11 cellular contexts compared by ENCODE assay signal in the genomic region with DNA sequence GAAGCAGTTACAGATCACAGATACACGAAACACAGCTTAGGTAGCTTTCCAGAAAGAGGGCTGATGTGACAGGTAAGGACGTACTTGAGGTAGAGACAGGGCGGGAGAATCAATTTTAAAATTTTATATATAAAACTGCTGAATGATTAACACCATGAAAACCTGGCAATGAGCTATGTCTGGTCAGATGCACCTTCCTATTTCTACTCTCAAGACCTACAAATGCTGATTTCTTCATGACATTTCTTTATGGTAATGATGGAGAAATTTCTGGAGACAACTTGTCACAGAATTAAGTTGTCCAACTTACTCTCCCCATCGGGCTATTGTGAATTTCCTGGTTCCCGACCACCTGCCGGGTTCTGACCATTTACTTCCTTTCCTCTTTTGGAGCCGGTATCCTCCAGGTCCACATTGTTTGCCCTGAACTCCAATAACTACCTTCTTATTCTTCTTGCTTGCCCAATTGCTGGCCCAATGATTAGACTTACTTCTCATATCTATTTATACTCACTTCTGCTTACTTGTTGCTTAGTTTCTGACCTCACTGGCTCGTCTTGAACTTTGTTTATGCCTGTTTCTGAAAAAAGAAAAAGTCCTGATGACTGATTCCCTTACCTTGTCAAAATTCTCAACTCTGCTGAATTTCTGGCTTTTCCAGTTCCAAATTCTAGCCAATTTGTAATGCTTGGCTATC. TPM values are rescaled to one million over a fixed set of nuclear protein-coding genes. Genes with fewer than 3 reads are reported as not detected.
DNase-seq lines count a peak whose midpoint lies in the region; ATAC-seq lines count a peak whose summit lies in the region.
"Had no signal": no experiment of that assay in that cellular context is flagged by ENCODE, and none has a peak within 500 bp of the region (broad histone marks: within the 10 kb centered on the region; RNA-seq: fewer than 3 reads in every experiment).

No MANE protein-coding gene starts in this region.

- no peaks in the 10 kb centered on the region for H3K36me3 Mint-ChIP-seq in activated T-helper 17 cell treated with anti-CD3 and anti-CD28 coated beads, Interleukin-2, amount 50 U/mL, for 72 hours (ENCODE audit: low read depth)

- ATAC-seq in GM19023 (IDR thresholded peaks at IDR 0.05; ENCODE audit: unreplicated experiment) (peak; percentile 93), HG02759 (IDR thresholded peaks at IDR 0.05; ENCODE audit: unreplicated experiment) (peak; percentile 89), sciatic nerve (peak; percentile 56)
- ATAC-seq in activated T-helper 17 cell treated with anti-CD3 and anti-CD28 coated beads, Interleukin-2, amount 50 U/mL, for 72 hours (replicated peaks) = no peak

- H3K27me3 Mint-ChIP-seq in activated T-helper 17 cell treated with anti-CD3 and anti-CD28 coated beads, Interleukin-2, amount 50 U/mL, for 72 hours = no peaks in the 10 kb centered on the region
- H3K27me3 Mint-ChIP-seq: activated naive CD8-positive, alpha-beta T cell had no signal

- H3K4me3 ChIP-seq in Karpas-422 (ENCODE audit: low read length) (peak overlapping the region; percentile 22; the same call in 1 of the 2 replicates), HAP-1 (no peak overlapping the region)
- H3K4me3 ChIP-seq: SK-N-MC had no signal

- H3K79me2 ChIP-seq in Karpas-422 (ENCODE audit: low read length) = no peaks in the 10 kb centered on the region

- no peaks in the 10 kb centered on the region for H3K27me3 ChIP-seq in Karpas-422 (ENCODE audit: low read length)
- no peaks in the 10 kb centered on the region for H3K27me3 ChIP-seq in HAP-1 (ENCODE audit: low read depth)

- H3K4me2 ChIP-seq in Karpas-422 (ENCODE audit: low read depth, low read length, poor library complexity, severe bottlenecking) = peak overlapping the region; percentile 29

- no peaks in the 10 kb centered on the region for H3K9me2 ChIP-seq in Karpas-422 (replicated peaks; ENCODE audit: insufficient read depth, low read length)

- in situ Hi-C loops in HAP-1 (cut with MboI; ENCODE audit: low sequenced_read_pairs) = no loop called here

- intact Hi-C loops in sciatic nerve (cut with DNase I) = no loop called here

- no peaks in the 10 kb centered on the region for H3K4me1 Mint-ChIP-seq in activated T-helper 17 cell treated with anti-CD3 and anti-CD28 coated beads, Interleukin-2, amount 50 U/mL, for 72 hours

- no peak overlapping the region for H3K27ac Mint-ChIP-seq in activated T-helper 17 cell treated with anti-CD3 and anti-CD28 coated beads, Interleukin-2, amount 50 U/mL, for 72 hours
- H3K27ac Mint-ChIP-seq: activated naive CD8-positive, alpha-beta T cell had no signal

- H3K27ac ChIP-seq in Karpas-422 (ENCODE audit: low read length) = no peak overlapping the region
- H3K27ac ChIP-seq: epithelial cell of prostate, SK-N-MC had no signal

- peaks cover 7% of the 10 kb centered on the region for H3K9me3 Mint-ChIP-seq in activated T-helper 17 cell treated with anti-CD3 and anti-CD28 coated beads, Interleukin-2, amount 50 U/mL, for 72 hours

- no peak overlapping the region; the same call in 1 of the 2 replicates for H2AFZ ChIP-seq in Karpas-422 (ENCODE audit: low read length)

- H3K9me3 ChIP-seq in Karpas-422 (ENCODE audit: low read length) = no peaks in the 10 kb centered on the region
- no peaks in the 10 kb centered on the region; the same call in 1 of the 2 replicates for H3K9me3 ChIP-seq in HAP-1

- no peak overlapping the region for H3K4me3 Mint-ChIP-seq in activated T-helper 17 cell treated with anti-CD3 and anti-CD28 coated beads, Interleukin-2, amount 50 U/mL, for 72 hours
- H3K4me3 Mint-ChIP-seq: activated naive CD8-positive, alpha-beta T cell had no signal

- H3K9ac ChIP-seq in Karpas-422 (ENCODE audit: low read length) = no peak overlapping the region

- no peaks in the 10 kb centered on the region for H3K36me3 ChIP-seq in Karpas-422 (ENCODE audit: insufficient read depth, low read length)
- H3K36me3 ChIP-seq in HAP-1 (replicated peaks) = no peaks in the 10 kb centered on the region

- H4K20me1 ChIP-seq in Karpas-422 (ENCODE audit: insufficient read depth, low read depth, low read length) = no peaks in the 10 kb centered on the region

- H3K4me1 ChIP-seq in Karpas-422 (ENCODE audit: low read length) (peaks cover 6% of the 10 kb centered on the region), HAP-1 (no peaks in the 10 kb centered on the region)

- DNase-seq in Karpas-422 (no peak), sciatic nerve (ENCODE audit: low spot score) (no peak), NCI-H526 treated with DMSO at 0.1 percent for 48 hours (lab: John Stamatoyannopoulos, UW) (no peak), HAP-1 (ENCODE audit: low spot score in 2 of 2) (no peak)
- no peak for DNase-seq in activated CD8-positive, alpha-beta memory T cell treated with anti-CD3 and anti-CD28 coated beads, Interleukin-2, amount 50 U/mL, for 48 hours

RNA-seq across cellular contexts. Expression of a gene that starts 12.8 kb away (rescaled TPM):
- 5.0 and 24.7 TPM in 2 replicates for total RNA-seq in Karpas-422 (2014; rRNA removed; shearing (Covaris generic); ENCODE audit: low replicate concordance)
- 43.3 TPM for total RNA-seq in sciatic nerve
- 10 to 100 TPM; 21.1 to 27.0 TPM for total RNA-seq in activated T-helper 17 cell treated with anti-CD3 and anti-CD28 coated beads, Interleukin-2, amount 50 U/mL, for 72 hours
